13 cellular contexts compared by ENCODE assay signal in the genomic region with DNA sequence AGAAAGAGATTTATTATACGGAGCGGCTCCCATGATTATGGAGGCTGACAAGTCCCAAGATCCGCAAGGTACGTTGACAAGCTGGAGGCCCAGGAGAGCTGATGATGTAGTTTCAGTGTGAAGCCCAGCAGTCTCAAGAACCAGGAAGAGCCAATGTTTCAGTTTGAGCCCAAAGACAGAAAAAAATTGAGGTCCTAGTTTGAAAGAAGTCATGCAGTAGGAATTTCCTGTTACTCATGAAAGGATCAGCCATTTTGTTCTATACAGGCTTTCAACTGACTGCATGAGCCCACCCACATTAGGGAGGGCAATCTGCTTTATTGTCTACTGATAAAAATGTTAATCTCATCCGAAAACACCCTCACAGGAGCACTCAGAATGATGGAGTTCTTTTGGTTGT. TPM values are rescaled to one million over a fixed set of nuclear protein-coding genes. Genes with fewer than 3 reads are reported as not detected.
A peak's percentile ranks its signal among the peaks of the same experiment; 100 is the strongest.
DNase-seq lines count a peak whose midpoint lies in the region; ATAC-seq and TF ChIP-seq lines count a peak whose summit lies in the region.
"Had no signal": no experiment of that assay in that cellular context is flagged by ENCODE, and none has a peak within 500 bp of the region (broad histone marks: within the 10 kb centered on the region; RNA-seq: fewer than 3 reads in every experiment).

No MANE protein-coding gene starts in this region.

- H3K36me3 ChIP-seq in PC-3 (ENCODE audit: low read depth, low read length) (no peaks in the 10 kb centered on the region), mucosa of rectum (ENCODE audit: control insufficient read depth in 2 of 2, insufficient read depth in 2 of 2, low read length in 2 of 2) (no peaks in the 10 kb centered on the region)

- no peaks in the 10 kb centered on the region for H3K27me3 ChIP-seq in PC-3 (ENCODE audit: low read length)
- no peaks in the 10 kb centered on the region for H3K27me3 ChIP-seq in mucosa of rectum (ENCODE audit: control insufficient read depth in 2 of 2, insufficient read depth in 2 of 2, low read length in 2 of 2)

- no peaks in the 10 kb centered on the region for H3K36me3 Mint-ChIP-seq in activated naive CD4-positive, alpha-beta T cell treated with anti-CD3 and anti-CD28 coated beads, Interleukin-2, amount 10 ng/mL, durations not matched to agents 7 days and 5 days

- peak overlapping the region; percentile 45 for H2AFZ ChIP-seq in PC-3 (ENCODE audit: low read length)

- no peak overlapping the region for H3K4me3 Mint-ChIP-seq in activated naive CD4-positive, alpha-beta T cell treated with anti-CD3 and anti-CD28 coated beads, Interleukin-2, amount 10 ng/mL, durations not matched to agents 7 days and 5 days

- no peaks in the 10 kb centered on the region for H3F3A ChIP-seq in PC-3 (ENCODE audit: low read length, unreplicated experiment)

- H3K4me3 ChIP-seq in AG10803 (ENCODE audit: low read length), result no peak overlapping the region
- H3K4me3 ChIP-seq in PC-3 (ENCODE audit: low read length), result no peak overlapping the region
- no peak overlapping the region for H3K4me3 ChIP-seq in mucosa of rectum (ENCODE audit: low read length in 2 of 2)

- H3K79me2 ChIP-seq in PC-3 (ENCODE audit: low read length), result no peaks in the 10 kb centered on the region

- no peaks in the 10 kb centered on the region for H3K9me3 Mint-ChIP-seq in activated naive CD4-positive, alpha-beta T cell treated with anti-CD3 and anti-CD28 coated beads, Interleukin-2, amount 10 ng/mL, durations not matched to agents 7 days and 5 days

- no peaks in the 10 kb centered on the region for H3K27me3 Mint-ChIP-seq in activated naive CD4-positive, alpha-beta T cell treated with anti-CD3 and anti-CD28 coated beads, Interleukin-2, amount 10 ng/mL, durations not matched to agents 7 days and 5 days

- intact Hi-C loops in PC-3 (cut with micrococcal nuclease), result no loop called here

- H3K9me3 ChIP-seq in PC-3 (ENCODE audit: low read length) (no peaks in the 10 kb centered on the region), mucosa of rectum (ENCODE audit: control insufficient read depth in 2 of 2, low read length in 2 of 2) (no peaks in the 10 kb centered on the region)

- no peak overlapping the region for H3K27ac Mint-ChIP-seq in activated naive CD4-positive, alpha-beta T cell treated with anti-CD3 and anti-CD28 coated beads, Interleukin-2, amount 10 ng/mL, durations not matched to agents 7 days and 5 days

- ATAC-seq in PC-3, result peak; percentile 48; the same call in 1 of the 2 replicates
- no peak for ATAC-seq in HG02763 (IDR thresholded peaks at IDR 0.05; ENCODE audit: unreplicated experiment)

- CTCF ChIA-PET in PC-3 (lab: Charles Lee), result no interaction called here
- CTCF ChIA-PET in activated naive CD4-positive, alpha-beta T cell treated with anti-CD3 and anti-CD28 coated beads, Interleukin-2, amount 10 ng/mL, durations not matched to agents 7 days and 5 days (lab: Charles Lee), result no interaction called here

- peak overlapping the region; percentile 10; the same call in 1 of the 2 replicates for H3K4me2 ChIP-seq in PC-3 (ENCODE audit: low read length)

- POLR2A ChIA-PET in PC-3 (lab: Charles Lee; ENCODE audit: unreplicated experiment), result no interaction called here

- no peaks in the 10 kb centered on the region for H3K4me1 Mint-ChIP-seq in activated naive CD4-positive, alpha-beta T cell treated with anti-CD3 and anti-CD28 coated beads, Interleukin-2, amount 10 ng/mL, durations not matched to agents 7 days and 5 days

- H3K9ac ChIP-seq in PC-3 (ENCODE audit: low read length) (no peak overlapping the region), mucosa of rectum (ENCODE audit: low read depth in 1 of 2, low read length in 2 of 2) (no peak overlapping the region)

- H3K9me2 ChIP-seq in PC-3 (replicated peaks; ENCODE audit: low read length), result no peaks in the 10 kb centered on the region

- H3K27ac ChIP-seq in PC-3 (ENCODE audit: low read length) (peak overlapping the region; percentile 17), mucosa of rectum (ENCODE audit: low read depth in 2 of 2, low read length in 2 of 2) (peak overlapping the region; percentile 68 to 74)

- H4K20me1 ChIP-seq in PC-3 (ENCODE audit: low read length), result no peaks in the 10 kb centered on the region

- TF ChIP-seq CTCF in AG10803 (conservative IDR thresholded peaks at IDR 0.05; ENCODE audit: low read length) (no peak), PC-3 (conservative IDR thresholded peaks at IDR 0.05; ENCODE audit: low read depth, low read length) (no peak)

- H3K4me1 ChIP-seq in PC-3 (ENCODE audit: insufficient read depth, low read length) (peaks cover 29% of the 10 kb centered on the region), mucosa of rectum (ENCODE audit: control insufficient read depth in 2 of 2, insufficient read depth in 2 of 2, low read length in 2 of 2) (peaks cover 7 to 15% of the 10 kb centered on the region in 2 donors)

- no TSS peak for BruUV-seq in PC-3 (replicated peaks; lab: Mats Ljungman, UMichigan)

- DNase-seq in AG10803 (ENCODE audit: low read depth), result peak; percentile 72
- peak; percentile 51 for DNase-seq in PC-3
- peak; percentile 92 for DNase-seq in dermis blood vessel endothelial cell
- DNase-seq in NCI-H1694 (lab: John Stamatoyannopoulos, UW), result no peak
- no peak for DNase-seq in iPS-NIHi7 (ENCODE audit: extremely low spot score)
- no peak for DNase-seq in activated naive CD4-positive, alpha-beta T cell treated with anti-CD3 and anti-CD28 coated beads, Interleukin-2, amount 10 ng/mL, durations not matched to agents 7 days and 5 days
- DNase-seq: aorta, C1 segment of cervical spinal cord, NCI-H1105, NCI-H524 treated with DMSO at 0.1 percent for 48 hours, SHP77 had no signal

RNA-seq across cellular contexts. Expression of gene CCDC71L, which starts 51.5 kb away (rescaled TPM):
- total RNA-seq in PC-3 (2014; rRNA removed) (27.0 and 28.6 TPM in 2 replicates), dermis blood vessel endothelial cell (73.2 and 99.6 TPM in 2 replicates)

Comparison
In these comparisons a context has a peak if more than half of its experiments do, and no peak if none do; other contexts are left out.
1. DNase-seq: peak in AG10803 (single experiment), PC-3 (single experiment) and dermis blood vessel endothelial cell (single experiment); none in NCI-H1694 (single experiment), iPS-NIHi7 (single experiment) and activated naive CD4-positive, alpha-beta T cell treated with anti-CD3 and anti-CD28 coated beads, Interleukin-2, amount 10 ng/mL, durations not matched to agents 7 days and 5 days (single experiment).